1 cellular context compared by ENCODE assay signal in the genomic region with DNA sequence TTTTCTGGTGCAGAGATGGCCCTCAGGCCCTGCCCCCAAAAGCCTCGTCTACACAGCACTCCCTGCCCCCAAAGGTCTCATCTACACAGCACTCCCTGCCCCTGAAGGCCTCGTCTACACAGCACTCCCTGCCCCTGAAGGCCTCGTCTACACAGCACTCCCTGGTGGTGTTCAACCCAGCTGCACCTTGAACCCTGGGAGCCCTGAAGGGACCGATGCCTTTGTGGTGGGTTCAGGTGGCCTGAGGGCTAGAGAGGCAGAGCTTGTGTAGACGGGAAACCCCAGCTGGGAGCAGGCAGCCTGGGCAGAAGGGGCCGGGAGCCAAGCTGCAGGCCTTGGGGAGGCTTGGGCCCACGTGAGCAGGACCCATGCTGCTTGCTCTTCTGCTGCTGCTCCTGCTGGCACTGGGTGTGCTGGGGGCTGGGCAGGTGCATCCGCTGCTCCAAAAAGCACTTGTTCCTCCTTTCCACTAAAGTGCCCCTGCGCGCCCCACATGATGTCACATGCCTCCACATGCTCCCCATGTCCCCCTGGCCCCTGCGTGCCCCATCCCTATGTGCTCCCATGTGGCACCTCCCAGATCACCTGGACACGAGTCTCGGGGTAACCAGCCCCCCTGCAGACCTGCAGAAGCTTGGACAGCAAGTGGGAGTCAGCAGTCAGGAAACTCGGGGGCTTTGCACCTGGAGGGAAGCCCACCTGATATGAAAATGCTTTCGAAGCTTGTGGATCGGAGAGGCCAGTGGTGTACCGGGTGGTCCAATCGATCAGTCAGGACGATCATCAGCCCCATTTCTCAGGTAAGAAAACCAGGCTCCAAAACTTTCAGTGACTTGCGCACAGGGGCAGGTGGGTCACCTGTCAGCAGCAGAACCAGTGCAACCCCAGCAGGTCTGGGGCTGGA.
TF ChIP-seq lines count a peak whose summit lies in the region.

No MANE protein-coding gene starts in this region.

TF ChIP-seq in HepG2, 621 proteins besides CTCF, POLR2A, EP300 and RAD21:
- TF ChIP-seq, protein P1, sequence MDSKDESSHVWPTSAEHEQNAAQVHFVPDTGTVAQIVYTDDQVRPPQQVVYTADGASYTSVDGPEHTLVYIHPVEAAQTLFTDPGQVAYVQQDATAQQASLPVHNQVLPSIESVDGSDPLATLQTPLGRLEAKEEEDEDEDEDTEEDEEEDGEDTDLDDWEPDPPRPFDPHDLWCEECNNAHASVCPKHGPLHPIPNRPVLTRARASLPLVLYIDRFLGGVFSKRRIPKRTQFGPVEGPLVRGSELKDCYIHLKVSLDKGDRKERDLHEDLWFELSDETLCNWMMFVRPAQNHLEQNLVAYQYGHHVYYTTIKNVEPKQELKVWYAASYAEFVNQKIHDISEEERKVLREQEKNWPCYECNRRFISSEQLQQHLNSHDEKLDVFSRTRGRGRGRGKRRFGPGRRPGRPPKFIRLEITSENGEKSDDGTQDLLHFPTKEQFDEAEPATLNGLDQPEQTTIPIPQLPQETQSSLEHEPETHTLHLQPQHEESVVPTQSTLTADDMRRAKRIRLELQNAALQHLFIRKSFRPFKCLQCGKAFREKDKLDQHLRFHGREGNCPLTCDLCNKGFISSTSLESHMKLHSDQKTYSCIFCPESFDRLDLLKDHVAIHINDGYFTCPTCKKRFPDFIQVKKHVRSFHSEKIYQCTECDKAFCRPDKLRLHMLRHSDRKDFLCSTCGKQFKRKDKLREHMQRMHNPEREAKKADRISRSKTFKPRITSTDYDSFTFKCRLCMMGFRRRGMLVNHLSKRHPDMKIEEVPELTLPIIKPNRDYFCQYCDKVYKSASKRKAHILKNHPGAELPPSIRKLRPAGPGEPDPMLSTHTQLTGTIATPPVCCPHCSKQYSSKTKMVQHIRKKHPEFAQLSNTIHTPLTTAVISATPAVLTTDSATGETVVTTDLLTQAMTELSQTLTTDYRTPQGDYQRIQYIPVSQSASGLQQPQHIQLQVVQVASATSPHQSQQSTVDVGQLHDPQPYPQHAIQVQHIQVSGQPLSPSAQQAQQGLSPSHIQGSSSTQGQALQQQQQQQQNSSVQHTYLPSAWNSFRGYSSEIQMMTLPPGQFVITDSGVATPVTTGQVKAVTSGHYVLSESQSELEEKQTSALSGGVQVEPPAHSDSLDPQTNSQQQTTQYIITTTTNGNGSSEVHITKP (CRISPR knock-in tag; IDR thresholded peaks at IDR 0.05; ENCODE audit: low read depth): no peak
- TF ChIP-seq ZSCAN21 (CRISPR knock-in tag; IDR thresholded peaks at IDR 0.05; ENCODE audit: borderline replicate concordance) (no peak), ZSCAN29 (CRISPR knock-in tag; conservative IDR thresholded peaks at IDR 0.05) (peak; percentile 99), ZNF441 (CRISPR knock-in tag; IDR thresholded peaks at IDR 0.05; ENCODE audit: borderline replicate concordance) (no peak), ZNF264 (CRISPR knock-in tag; IDR thresholded peaks at IDR 0.05) (no peak), MEF2D (CRISPR knock-in tag; IDR thresholded peaks at IDR 0.05) (no peak)
- TF ChIP-seq, protein P2, sequence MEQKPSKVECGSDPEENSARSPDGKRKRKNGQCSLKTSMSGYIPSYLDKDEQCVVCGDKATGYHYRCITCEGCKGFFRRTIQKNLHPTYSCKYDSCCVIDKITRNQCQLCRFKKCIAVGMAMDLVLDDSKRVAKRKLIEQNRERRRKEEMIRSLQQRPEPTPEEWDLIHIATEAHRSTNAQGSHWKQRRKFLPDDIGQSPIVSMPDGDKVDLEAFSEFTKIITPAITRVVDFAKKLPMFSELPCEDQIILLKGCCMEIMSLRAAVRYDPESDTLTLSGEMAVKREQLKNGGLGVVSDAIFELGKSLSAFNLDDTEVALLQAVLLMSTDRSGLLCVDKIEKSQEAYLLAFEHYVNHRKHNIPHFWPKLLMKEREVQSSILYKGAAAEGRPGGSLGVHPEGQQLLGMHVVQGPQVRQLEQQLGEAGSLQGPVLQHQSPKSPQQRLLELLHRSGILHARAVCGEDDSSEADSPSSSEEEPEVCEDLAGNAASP (CRISPR knock-in tag; IDR thresholded peaks at IDR 0.05; ENCODE audit: borderline replicate concordance): no peak
- TF ChIP-seq, protein P3, sequence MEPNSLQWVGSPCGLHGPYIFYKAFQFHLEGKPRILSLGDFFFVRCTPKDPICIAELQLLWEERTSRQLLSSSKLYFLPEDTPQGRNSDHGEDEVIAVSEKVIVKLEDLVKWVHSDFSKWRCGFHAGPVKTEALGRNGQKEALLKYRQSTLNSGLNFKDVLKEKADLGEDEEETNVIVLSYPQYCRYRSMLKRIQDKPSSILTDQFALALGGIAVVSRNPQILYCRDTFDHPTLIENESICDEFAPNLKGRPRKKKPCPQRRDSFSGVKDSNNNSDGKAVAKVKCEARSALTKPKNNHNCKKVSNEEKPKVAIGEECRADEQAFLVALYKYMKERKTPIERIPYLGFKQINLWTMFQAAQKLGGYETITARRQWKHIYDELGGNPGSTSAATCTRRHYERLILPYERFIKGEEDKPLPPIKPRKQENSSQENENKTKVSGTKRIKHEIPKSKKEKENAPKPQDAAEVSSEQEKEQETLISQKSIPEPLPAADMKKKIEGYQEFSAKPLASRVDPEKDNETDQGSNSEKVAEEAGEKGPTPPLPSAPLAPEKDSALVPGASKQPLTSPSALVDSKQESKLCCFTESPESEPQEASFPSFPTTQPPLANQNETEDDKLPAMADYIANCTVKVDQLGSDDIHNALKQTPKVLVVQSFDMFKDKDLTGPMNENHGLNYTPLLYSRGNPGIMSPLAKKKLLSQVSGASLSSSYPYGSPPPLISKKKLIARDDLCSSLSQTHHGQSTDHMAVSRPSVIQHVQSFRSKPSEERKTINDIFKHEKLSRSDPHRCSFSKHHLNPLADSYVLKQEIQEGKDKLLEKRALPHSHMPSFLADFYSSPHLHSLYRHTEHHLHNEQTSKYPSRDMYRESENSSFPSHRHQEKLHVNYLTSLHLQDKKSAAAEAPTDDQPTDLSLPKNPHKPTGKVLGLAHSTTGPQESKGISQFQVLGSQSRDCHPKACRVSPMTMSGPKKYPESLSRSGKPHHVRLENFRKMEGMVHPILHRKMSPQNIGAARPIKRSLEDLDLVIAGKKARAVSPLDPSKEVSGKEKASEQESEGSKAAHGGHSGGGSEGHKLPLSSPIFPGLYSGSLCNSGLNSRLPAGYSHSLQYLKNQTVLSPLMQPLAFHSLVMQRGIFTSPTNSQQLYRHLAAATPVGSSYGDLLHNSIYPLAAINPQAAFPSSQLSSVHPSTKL (CRISPR knock-in tag; IDR thresholded peaks at IDR 0.05): no peak
